In the genomic region with DNA sequence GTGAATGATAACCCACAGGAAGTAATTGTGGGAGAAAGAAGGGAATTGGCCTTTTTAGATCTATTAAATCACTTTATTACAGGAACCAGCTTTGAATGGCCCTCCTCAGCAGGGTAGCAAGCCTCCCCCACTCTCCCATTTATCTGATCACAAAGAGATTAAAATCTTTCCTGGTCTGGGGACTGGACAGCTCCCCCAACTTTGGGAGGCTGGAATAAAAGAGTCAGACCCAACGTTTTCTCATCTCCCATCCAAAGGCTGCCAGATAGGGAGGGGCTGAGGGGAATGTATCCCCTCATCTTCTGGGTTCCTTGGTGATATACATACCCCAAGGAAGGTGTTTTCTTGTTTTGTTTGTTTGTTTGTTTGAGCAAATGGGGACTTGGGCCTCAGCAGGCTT, we compare ENCODE assay signal across 2 cellular contexts.
TF ChIP-seq lines count a peak whose summit lies in the region.

No MANE protein-coding gene starts in this region.

TF ChIP-seq in HCT116, 20 proteins besides CTCF, POLR2A, EP300 and RAD21:
- TF ChIP-seq, protein P1, sequence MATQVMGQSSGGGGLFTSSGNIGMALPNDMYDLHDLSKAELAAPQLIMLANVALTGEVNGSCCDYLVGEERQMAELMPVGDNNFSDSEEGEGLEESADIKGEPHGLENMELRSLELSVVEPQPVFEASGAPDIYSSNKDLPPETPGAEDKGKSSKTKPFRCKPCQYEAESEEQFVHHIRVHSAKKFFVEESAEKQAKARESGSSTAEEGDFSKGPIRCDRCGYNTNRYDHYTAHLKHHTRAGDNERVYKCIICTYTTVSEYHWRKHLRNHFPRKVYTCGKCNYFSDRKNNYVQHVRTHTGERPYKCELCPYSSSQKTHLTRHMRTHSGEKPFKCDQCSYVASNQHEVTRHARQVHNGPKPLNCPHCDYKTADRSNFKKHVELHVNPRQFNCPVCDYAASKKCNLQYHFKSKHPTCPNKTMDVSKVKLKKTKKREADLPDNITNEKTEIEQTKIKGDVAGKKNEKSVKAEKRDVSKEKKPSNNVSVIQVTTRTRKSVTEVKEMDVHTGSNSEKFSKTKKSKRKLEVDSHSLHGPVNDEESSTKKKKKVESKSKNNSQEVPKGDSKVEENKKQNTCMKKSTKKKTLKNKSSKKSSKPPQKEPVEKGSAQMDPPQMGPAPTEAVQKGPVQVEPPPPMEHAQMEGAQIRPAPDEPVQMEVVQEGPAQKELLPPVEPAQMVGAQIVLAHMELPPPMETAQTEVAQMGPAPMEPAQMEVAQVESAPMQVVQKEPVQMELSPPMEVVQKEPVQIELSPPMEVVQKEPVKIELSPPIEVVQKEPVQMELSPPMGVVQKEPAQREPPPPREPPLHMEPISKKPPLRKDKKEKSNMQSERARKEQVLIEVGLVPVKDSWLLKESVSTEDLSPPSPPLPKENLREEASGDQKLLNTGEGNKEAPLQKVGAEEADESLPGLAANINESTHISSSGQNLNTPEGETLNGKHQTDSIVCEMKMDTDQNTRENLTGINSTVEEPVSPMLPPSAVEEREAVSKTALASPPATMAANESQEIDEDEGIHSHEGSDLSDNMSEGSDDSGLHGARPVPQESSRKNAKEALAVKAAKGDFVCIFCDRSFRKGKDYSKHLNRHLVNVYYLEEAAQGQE (IDR thresholded peaks at IDR 0.05; ENCODE audit: low read depth) = peak; percentile 7; the same call in 1 of the 2 replicates
- TF ChIP-seq, protein P2, sequence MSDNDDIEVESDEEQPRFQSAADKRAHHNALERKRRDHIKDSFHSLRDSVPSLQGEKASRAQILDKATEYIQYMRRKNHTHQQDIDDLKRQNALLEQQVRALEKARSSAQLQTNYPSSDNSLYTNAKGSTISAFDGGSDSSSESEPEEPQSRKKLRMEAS (IDR thresholded peaks at IDR 0.05) = no peak
- TF ChIP-seq CEBPB (IDR thresholded peaks at IDR 0.05; ENCODE audit: low read depth) = no peak

TF ChIP-seq in K562, 482 proteins besides CTCF, POLR2A, EP300 and RAD21:
- TF ChIP-seq HDAC6 (IDR thresholded peaks at IDR 0.05; ENCODE audit: low read depth, low read length) (no peak), ARNT (IDR thresholded peaks at IDR 0.05) (no peak), JUND (IDR thresholded peaks at IDR 0.05; ENCODE audit: borderline replicate concordance, low read depth, low read length) (no peak), JUND (tag; IDR thresholded peaks at IDR 0.05; ENCODE audit: borderline replicate concordance, low read depth, low read length) (no peak), PHF21A (IDR thresholded peaks at IDR 0.05; ENCODE audit: borderline replicate concordance, low read depth) (no peak), PHB2 (IDR thresholded peaks at IDR 0.05; ENCODE audit: low read depth) (no peak), NR2C2 (CRISPR knock-in tag; IDR thresholded peaks at IDR 0.05) (no peak), NR2C2 (tag; IDR thresholded peaks at IDR 0.05) (no peak), ZNF436 (CRISPR knock-in tag; IDR thresholded peaks at IDR 0.05) (no peak), L3MBTL2 (IDR thresholded peaks at IDR 0.05) (no peak), PYGO2 (tag; IDR thresholded peaks at IDR 0.05) (no peak)
- TF ChIP-seq, protein P3, sequence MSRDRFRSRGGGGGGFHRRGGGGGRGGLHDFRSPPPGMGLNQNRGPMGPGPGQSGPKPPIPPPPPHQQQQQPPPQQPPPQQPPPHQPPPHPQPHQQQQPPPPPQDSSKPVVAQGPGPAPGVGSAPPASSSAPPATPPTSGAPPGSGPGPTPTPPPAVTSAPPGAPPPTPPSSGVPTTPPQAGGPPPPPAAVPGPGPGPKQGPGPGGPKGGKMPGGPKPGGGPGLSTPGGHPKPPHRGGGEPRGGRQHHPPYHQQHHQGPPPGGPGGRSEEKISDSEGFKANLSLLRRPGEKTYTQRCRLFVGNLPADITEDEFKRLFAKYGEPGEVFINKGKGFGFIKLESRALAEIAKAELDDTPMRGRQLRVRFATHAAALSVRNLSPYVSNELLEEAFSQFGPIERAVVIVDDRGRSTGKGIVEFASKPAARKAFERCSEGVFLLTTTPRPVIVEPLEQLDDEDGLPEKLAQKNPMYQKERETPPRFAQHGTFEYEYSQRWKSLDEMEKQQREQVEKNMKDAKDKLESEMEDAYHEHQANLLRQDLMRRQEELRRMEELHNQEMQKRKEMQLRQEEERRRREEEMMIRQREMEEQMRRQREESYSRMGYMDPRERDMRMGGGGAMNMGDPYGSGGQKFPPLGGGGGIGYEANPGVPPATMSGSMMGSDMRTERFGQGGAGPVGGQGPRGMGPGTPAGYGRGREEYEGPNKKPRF (IDR thresholded peaks at IDR 0.05; ENCODE audit: low read depth, low read length) = no peak
